ENCODE assay signal across 1 cellular context in genomic region chr3:150639262-150639661, GRCh38.
TF ChIP-seq lines count a peak whose summit lies in the region.

No MANE protein-coding gene starts in this region.

TF ChIP-seq in HepG2, 621 proteins besides CTCF, POLR2A, EP300 and RAD21 (continued from another document):
- TF ChIP-seq ZNF180 (CRISPR knock-in tag; IDR thresholded peaks at IDR 0.05; ENCODE audit: borderline replicate concordance, low read depth) (no peak), FOSL1 (CRISPR knock-in tag; IDR thresholded peaks at IDR 0.05; ENCODE audit: borderline replicate concordance) (no peak), HOXA3 (CRISPR knock-in tag; IDR thresholded peaks at IDR 0.05) (no peak), FOSL2 (CRISPR knock-in tag; IDR thresholded peaks at IDR 0.05) (peak; percentile 66)
